ENCODE assay signal across 8 cellular contexts in the genomic region with DNA sequence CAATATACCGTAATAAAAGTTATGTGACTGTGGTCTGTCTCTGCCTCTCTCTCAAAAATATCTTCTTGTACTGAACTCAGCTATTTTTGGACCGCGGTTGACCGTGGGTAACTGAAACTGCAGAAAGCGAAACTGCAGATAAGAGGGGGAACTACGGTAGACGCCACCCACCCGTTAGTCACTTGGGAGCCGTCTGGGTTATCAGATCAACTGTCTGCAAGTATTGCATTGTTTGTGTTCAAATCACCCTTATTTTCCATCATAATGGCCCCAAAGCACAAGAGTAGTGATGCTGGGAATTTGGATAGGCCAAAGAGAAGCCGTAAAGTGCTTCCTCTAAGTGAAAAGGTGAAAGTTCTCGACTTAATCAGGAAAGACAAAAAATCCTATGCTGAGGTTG. TPM values are rescaled to one million over a fixed set of nuclear protein-coding genes. Genes with fewer than 3 reads are reported as not detected.
A peak's percentile ranks its signal among the peaks of the same experiment; 100 is the strongest.
DNase-seq lines count a peak whose midpoint lies in the region; ATAC-seq, FAIRE-seq and TF ChIP-seq lines count a peak whose summit lies in the region.
"Not testable (repeated sequence)": the region's sequence is repeated elsewhere in the genome, so short reads cannot be mapped to it uniquely, and the experiment has no call there.

No MANE protein-coding gene starts in this region.

- H3K4me3 ChIP-seq in bronchial epithelial cell (ENCODE audit: low read depth, low read length), result not testable (repeated sequence)

- not testable (repeated sequence) for H3K27me3 ChIP-seq in bronchial epithelial cell (ENCODE audit: control insufficient read depth, insufficient read depth, low read length)

- not testable (repeated sequence) for FAIRE-seq in bronchial epithelial cell (lab: Jason Lieb, UNC)

- DNase-seq in AML-193 (lab: John Stamatoyannopoulos, UW), result peak; percentile 9 to 22
- DNase-seq in NOMO-1 treated with DMSO at 0.1 percent for 48 hours (lab: John Stamatoyannopoulos, UW; ENCODE audit: unreplicated experiment), result peak; percentile 96
- DNase-seq in activated CD4-positive, alpha-beta T cell treated with anti-CD3 and anti-CD28 coated beads, Interleukin-2, amount 50 U/mL, for 4 hours, result peak; percentile 80 to 83
- peak; percentile 75 for DNase-seq in bronchial epithelial cell (ENCODE audit: low read depth)
- peak; percentile 41 to 54 for DNase-seq in left colon
- DNase-seq in stimulated activated CD4-positive, alpha-beta T cell treated with anti-CD3 and anti-CD28 coated beads, Interleukin-1b, Interleukin-23, amount 100 ng/mL, for 48 hours, result peak; percentile 87

- H3K36me3 ChIP-seq in bronchial epithelial cell (ENCODE audit: control insufficient read depth, insufficient read depth, low read length), result not testable (repeated sequence)

- ATAC-seq in HG02973 (IDR thresholded peaks at IDR 0.05; ENCODE audit: unreplicated experiment) (peak; percentile 66), left colon (peak; percentile 38)

- TF ChIP-seq CTCF in bronchial epithelial cell (IDR thresholded peaks at IDR 0.05; ENCODE audit: insufficient read depth, low read length, severe bottlenecking), result not testable (repeated sequence)

- TF ChIP-seq POLR2A in GM19099 (IDR thresholded peaks at IDR 0.05; ENCODE audit: extremely low read depth, insufficient read length, low read depth), result peak; percentile 55

- intact Hi-C loops in left colon (cut with DNase I, micrococcal nuclease), result not testable (repeated sequence)

RNA-seq across cellular contexts. Expression of gene GTF2I, which starts 7.5 kb away (rescaled TPM):
- total RNA-seq in bronchial epithelial cell, result 41.9 and 46.1 TPM in 2 replicates
- 100 to 1,000 TPM; 126 to 129 TPM for total RNA-seq in left colon

Comparison
In these comparisons a context has a peak if more than half of its experiments do, and no peak if none do; other contexts are left out.
1. DNase-seq: peak in every context shown above with its lines; median percentile 96 in NOMO-1 treated with DMSO at 0.1 percent for 48 hours; 87 in stimulated activated CD4-positive, alpha-beta T cell treated with anti-CD3 and anti-CD28 coated beads, Interleukin-1b, Interleukin-23, amount 100 ng/mL, for 48 hours; 82 in activated CD4-positive, alpha-beta T cell treated with anti-CD3 and anti-CD28 coated beads, Interleukin-2, amount 50 U/mL, for 4 hours; 75 in bronchial epithelial cell; 48 in left colon; 16 in AML-193.